33 cellular contexts compared by ENCODE assay signal in the genomic region with DNA sequence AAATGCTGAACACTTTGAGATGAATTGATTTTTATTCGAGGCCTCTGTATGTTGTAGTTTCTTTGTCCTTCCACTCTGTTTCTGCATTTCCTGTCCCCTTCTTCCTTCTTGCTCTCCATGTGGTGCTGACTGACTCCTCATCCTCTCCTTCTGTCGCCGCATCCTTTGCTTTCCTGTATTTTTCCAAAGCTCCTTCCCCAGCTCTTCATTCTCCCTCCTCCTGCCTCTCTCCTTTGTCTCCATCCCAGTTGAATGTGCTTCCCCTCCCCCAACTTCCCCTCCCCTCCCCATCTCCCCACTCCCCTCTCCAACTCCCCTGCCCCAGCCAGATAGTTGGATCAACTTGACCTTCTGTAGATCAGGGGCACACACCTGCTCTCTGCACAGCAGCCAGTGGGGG. TPM values are rescaled to one million over a fixed set of nuclear protein-coding genes. Genes with fewer than 3 reads are reported as not detected.
DNase-seq lines count a peak whose midpoint lies in the region; ATAC-seq and TF ChIP-seq lines count a peak whose summit lies in the region.
"Had no signal": no experiment of that assay in that cellular context is flagged by ENCODE, and none has a peak within 500 bp of the region (broad histone marks: within the 10 kb centered on the region; RNA-seq: fewer than 3 reads in every experiment).

No MANE protein-coding gene starts in this region.

- no peaks in the 10 kb centered on the region for H3K9me3 Mint-ChIP-seq in brain
- H3K9me3 Mint-ChIP-seq in CD8-positive, alpha-beta T cell, result no peaks in the 10 kb centered on the region
- H3K9me3 Mint-ChIP-seq: activated CD8-positive, alpha-beta T cell treated with anti-CD3 and anti-CD28 coated beads for 36 hours; activated naive CD4-positive, alpha-beta T cell treated with anti-CD3 and anti-CD28 coated beads for 36 hours; dendritic cell treated with granulocyte-macrophage colony-stimulating factor and Interleukin-4, amounts not matched to agents 40 ng/mL and 50 ng/mL, for 4 days; natural killer cell treated with Interleukin-12 subunit alpha and Interleukin-12 subunit beta and Interleukin-15 and Interleukin-18, amount 100 ng/mL, for 72 hours had no signal

- H3K36me3 ChIP-seq in HUES48 (ENCODE audit: control insufficient read depth, insufficient read depth, low read length), result no peaks in the 10 kb centered on the region
- H3K36me3 ChIP-seq in CD8-positive, alpha-beta T cell (ENCODE audit: insufficient read depth, low read length), result no peaks in the 10 kb centered on the region
- no peaks in the 10 kb centered on the region for H3K36me3 ChIP-seq in tibial artery
- H3K36me3 ChIP-seq: BLaER1, esophagus muscularis mucosa, upper lobe of right lung had no signal

- CTCF ChIA-PET in CD8-positive, alpha-beta T cell (lab: Charles Lee), result no interaction called here

- H3K4me3 ChIP-seq in HUES48 (ENCODE audit: low read depth, low read length) (no peak overlapping the region), tibial artery (no peak overlapping the region)
- no peak overlapping the region for H3K4me3 ChIP-seq in CD8-positive, alpha-beta T cell (ENCODE audit: low read depth, low read length)
- H3K4me3 ChIP-seq: BLaER1, body of pancreas, esophagus muscularis mucosa, lung, upper lobe of right lung had no signal

- H3K4me1 ChIP-seq in HUES48 (ENCODE audit: control insufficient read depth, insufficient read depth, low read length) (peaks cover 37% of the 10 kb centered on the region), tibial artery (peaks cover 0 to 16% (median 10%) of the 10 kb centered on the region in 4 donors)
- peaks cover 23% of the 10 kb centered on the region for H3K4me1 ChIP-seq in CD8-positive, alpha-beta T cell (ENCODE audit: insufficient read depth, low read length)
- H3K4me1 ChIP-seq: BLaER1, parathyroid adenoma had no signal

- peaks cover 26% of the 10 kb centered on the region for H3K4me1 Mint-ChIP-seq in brain
- peaks cover 24% of the 10 kb centered on the region for H3K4me1 Mint-ChIP-seq in CD8-positive, alpha-beta T cell (ENCODE audit: low read depth)

- H3K4me3 Mint-ChIP-seq in brain, result peak overlapping the region in 2 of 5 experiments; percentile 34 to 40
- H3K4me3 Mint-ChIP-seq in CD8-positive, alpha-beta T cell, result no peak overlapping the region
- H3K4me3 Mint-ChIP-seq: activated CD4-positive, alpha-beta T cell treated with anti-CD3 and anti-CD28 coated beads for 36 hours; activated CD8-positive, alpha-beta T cell treated with anti-CD3 and anti-CD28 coated beads for 36 hours; activated naive CD4-positive, alpha-beta T cell treated with anti-CD3 and anti-CD28 coated beads for 36 hours; dendritic cell treated with granulocyte-macrophage colony-stimulating factor and Interleukin-4, amounts not matched to agents 40 ng/mL and 50 ng/mL, for 4 days; HFFc6; natural killer cell treated with Interleukin-12 subunit alpha and Interleukin-12 subunit beta and Interleukin-15 and Interleukin-18, amount 100 ng/mL, for 72 hours had no signal

- POLR2A ChIA-PET in CD8-positive, alpha-beta T cell (lab: Charles Lee), result no interaction called here

- H3K27me3 Mint-ChIP-seq in brain, result peaks cover 28% of the 10 kb centered on the region
- no peaks in the 10 kb centered on the region for H3K27me3 Mint-ChIP-seq in CD8-positive, alpha-beta T cell (ENCODE audit: low read depth)
- H3K27me3 Mint-ChIP-seq: activated CD8-positive, alpha-beta T cell treated with anti-CD3 and anti-CD28 coated beads for 36 hours had no signal

- peak overlapping the region in 3 of 5 experiments; percentile 54 to 89 (median 54) for H3K27ac Mint-ChIP-seq in brain
- no peak overlapping the region for H3K27ac Mint-ChIP-seq in CD8-positive, alpha-beta T cell
- H3K27ac Mint-ChIP-seq: activated CD4-positive, alpha-beta T cell treated with anti-CD3 and anti-CD28 coated beads for 36 hours; activated CD8-positive, alpha-beta T cell treated with anti-CD3 and anti-CD28 coated beads for 36 hours; activated naive CD4-positive, alpha-beta T cell treated with anti-CD3 and anti-CD28 coated beads for 36 hours; dendritic cell treated with granulocyte-macrophage colony-stimulating factor and Interleukin-4, amounts not matched to agents 40 ng/mL and 50 ng/mL, for 4 days; HFFc6; natural killer cell treated with Interleukin-12 subunit alpha and Interleukin-12 subunit beta and Interleukin-15 and Interleukin-18, amount 100 ng/mL, for 72 hours had no signal

- H3K9me3 ChIP-seq in HUES48 (ENCODE audit: control insufficient read depth, insufficient read depth, low read length) (no peaks in the 10 kb centered on the region), tibial artery (no peaks in the 10 kb centered on the region)
- no peaks in the 10 kb centered on the region for H3K9me3 ChIP-seq in CD8-positive, alpha-beta T cell (ENCODE audit: low read length)
- H3K9me3 ChIP-seq: body of pancreas, esophagus muscularis mucosa, upper lobe of right lung had no signal

- H3K27ac ChIP-seq in HUES48 (ENCODE audit: low read depth, low read length) (peak overlapping the region; percentile 55), tibial artery (no peak overlapping the region)
- no peak overlapping the region for H3K27ac ChIP-seq in CD8-positive, alpha-beta T cell (ENCODE audit: low read depth, low read length)
- H3K27ac ChIP-seq: BLaER1, body of pancreas, KMS-11, parathyroid adenoma, upper lobe of right lung had no signal

- H3K36me3 Mint-ChIP-seq in brain, result no peaks in the 10 kb centered on the region
- no peaks in the 10 kb centered on the region for H3K36me3 Mint-ChIP-seq in CD8-positive, alpha-beta T cell
- H3K36me3 Mint-ChIP-seq: natural killer cell treated with Interleukin-12 subunit alpha and Interleukin-12 subunit beta and Interleukin-15 and Interleukin-18, amount 100 ng/mL, for 72 hours had no signal

- intact Hi-C loops in posterior vena cava (cut with DNase I), result no loop called here
- intact Hi-C loops in CD8-positive, alpha-beta T cell (cut with DNase I, micrococcal nuclease), result no loop called here
- intact Hi-C loops in tibial artery (cut with DNase I; ENCODE audit: low total_unique reads), result no loop called here

- ATAC-seq in CD8-positive, alpha-beta T cell, result no peak
- no peak for ATAC-seq in HG02840 (IDR thresholded peaks at IDR 0.05; ENCODE audit: low FRiP score, unreplicated experiment)
- ATAC-seq: activated CD4-positive, alpha-beta T cell treated with anti-CD3 and anti-CD28 coated beads for 36 hours; activated CD8-positive, alpha-beta T cell treated with anti-CD3 and anti-CD28 coated beads for 36 hours; body of pancreas; natural killer cell treated with Interleukin-12 subunit alpha and Interleukin-12 subunit beta and Interleukin-15 and Interleukin-18, amount 100 ng/mL, for 72 hours; sciatic nerve; upper lobe of right lung had no signal

- DNase-seq in iPS-NIHi11 (ENCODE audit: low spot score), result peak; percentile 80
- DNase-seq in posterior vena cava (ENCODE audit: low spot score), result peak; percentile 12
- no peak for DNase-seq in CD8-positive, alpha-beta T cell
- DNase-seq in tibial artery, result no peak
- no peak for DNase-seq in stimulated activated CD4-positive, alpha-beta T cell treated with anti-CD3 and anti-CD28 coated beads, Interleukin-1b, Interleukin-23, amount 100 ng/mL, for 48 hours
- DNase-seq: activated CD4-positive, alpha-beta T cell treated with anti-CD3 and anti-CD28 coated beads for 36 hours; activated CD8-positive, alpha-beta T cell treated with anti-CD3 and anti-CD28 coated beads for 36 hours; activated naive CD4-positive, alpha-beta T cell treated with anti-CD3 and anti-CD28 coated beads for 36 hours; body of pancreas; foreskin fibroblast; head of caudate nucleus; HFFc6; NCI-H1417 treated with DMSO at 0.1 percent for 48 hours; NCI-H2029 treated with DMSO at 0.1 percent for 48 hours; NCI-H345; NCI-H69; SIG-M5; stimulated activated CD4-positive, alpha-beta T cell treated with anti-CD3 and anti-CD28 coated beads, Interleukin-4, amount 100 ng/mL, for 4 hours; substantia nigra; upper lobe of right lung had no signal

- H3K9ac ChIP-seq in HUES48 (ENCODE audit: low read depth, low read length), result peak overlapping the region; percentile 44
- H3K9ac ChIP-seq: BLaER1, KMS-11, parathyroid adenoma had no signal

- H3K27me3 ChIP-seq in HUES48 (ENCODE audit: control insufficient read depth, insufficient read depth, low read length), result no peaks in the 10 kb centered on the region
- no peaks in the 10 kb centered on the region for H3K27me3 ChIP-seq in CD8-positive, alpha-beta T cell (ENCODE audit: insufficient read depth, low read length)
- peaks cover 0 to 22% of the 10 kb centered on the region in 2 donors for H3K27me3 ChIP-seq in tibial artery
- H3K27me3 ChIP-seq: body of pancreas had no signal

- no peak for TF ChIP-seq CTCF in brain (conservative IDR thresholded peaks at IDR 0.05)
- no peak for TF ChIP-seq CTCF in CD8-positive, alpha-beta T cell (IDR thresholded peaks at IDR 0.05)
- no peak for TF ChIP-seq CTCF in tibial artery (IDR thresholded peaks at IDR 0.05)

RNA-seq across cellular contexts. Expression of a gene that starts 2.6 kb away (rescaled TPM):
- polyA plus RNA-seq in brain (ENCODE audit: insufficient read depth, low read depth, low replicate concordance), result 0.78 TPM
- total RNA-seq in posterior vena cava, result 1 to 10 TPM in 1 of 2 donors, under 1 TPM in 1; 0.76 to 2.1 TPM
- 1 to 10 TPM; 1.2 to 1.5 TPM for total RNA-seq in CD8-positive, alpha-beta T cell
- total RNA-seq: HFFc6, HT1080 had no signal
- polyA plus RNA-seq: AG04450 had no signal

Comparison
In these comparisons a context has a peak if more than half of its experiments do, and no peak if none do; other contexts are left out.
1. DNase-seq: peak in iPS-NIHi11 (single experiment) and posterior vena cava (single experiment); none in CD8-positive, alpha-beta T cell (0 of 7), tibial artery (0 of 2) and stimulated activated CD4-positive, alpha-beta T cell treated with anti-CD3 and anti-CD28 coated beads, Interleukin-1b, Interleukin-23, amount 100 ng/mL, for 48 hours (single experiment).